15 cellular contexts compared by ENCODE assay signal in genomic region chr9:104911029-104911607, GRCh38. TPM values are rescaled to one million over a fixed set of nuclear protein-coding genes. Genes with fewer than 3 reads are reported as not detected.
DNase-seq lines count a peak whose midpoint lies in the region; ATAC-seq, FAIRE-seq and TF ChIP-seq lines count a peak whose summit lies in the region.
"Had no signal": no experiment of that assay in that cellular context is flagged by ENCODE, and none has a peak within 500 bp of the region (broad histone marks: within the 10 kb centered on the region; RNA-seq: fewer than 3 reads in every experiment).

No MANE protein-coding gene starts in this region.

- CTCF ChIA-PET in HepG2 (lab: Yijun Ruan, JAX; ENCODE audit: low intra/inter-chr PET ratio, low total read pairs): no interaction called here
- CTCF ChIA-PET in CD4-positive, alpha-beta memory T cell (lab: Charles Lee; ENCODE audit: partially characterized antibody): interaction anchor here (0.8 to 1.0 kb wide), 2 partner anchors 8 to 16 kb away, joined by 3 read pairs; no protein-coding TSS in a partner anchor

- H2AFZ ChIP-seq in ACC112 (ENCODE audit: low read length, unreplicated experiment) (no peak overlapping the region), HepG2 (ENCODE audit: low read length) (no peak overlapping the region)

- no peaks in the 10 kb centered on the region for H3K9me3 ChIP-seq in HepG2 (ENCODE audit: low read length)
- H3K9me3 ChIP-seq in CD4-positive, alpha-beta memory T cell (ENCODE audit: control insufficient read depth in 1 of 2, low read length in 2 of 2): no peaks in the 10 kb centered on the region
- H3K9me3 ChIP-seq: lower lobe of right lung, MG63 had no signal

- TF ChIP-seq RAD21 in HepG2 (CRISPR knock-in tag; IDR thresholded peaks at IDR 0.05): no peak

- in situ Hi-C loops in brain microvascular endothelial cell (cut with HindIII; ENCODE audit: low pct_ligation_motif_present, low sequenced_read_pairs): no loop called here
- in situ Hi-C loops in HepG2 (cut with HindIII; ENCODE audit: extremely low pct_ligation_motif_present, low pct_unique_long_range_greater_than_20kb): no loop called here

- DNase-seq in HFFc6 (peak; percentile 35), brain microvascular endothelial cell (peak; percentile 41), HepG2 (ENCODE audit: low spot score) (peak; percentile 43), RCC 7860 (ENCODE audit: low spot score) (no peak), NCI-H1105 treated with DMSO at 0.1 percent for 48 hours (lab: John Stamatoyannopoulos, UW) (no peak)
- DNase-seq in stimulated activated CD4-positive, alpha-beta T cell treated with anti-CD3 and anti-CD28 coated beads, Interleukin-12 subunit alpha, Interleukin-12 subunit beta, amount 100 ng/mL, for 4 hours: no peak
- no peak for DNase-seq in CD4-positive, alpha-beta memory T cell
- DNase-seq: activated effector memory CD4-positive, alpha-beta T cell treated with Interleukin-2 at 50 U/mL for 16 hours; Calu3; dorsolateral prefrontal cortex; lower lobe of right lung; MG63; natural killer cell; stimulated activated CD4-positive, alpha-beta T cell treated with anti-CD3 and anti-CD28 coated beads, Interleukin-1b, Interleukin-23, amount 100 ng/mL, for 48 hours had no signal

- H3K4me2 ChIP-seq in HepG2 (ENCODE audit: low read depth, low read length): peak overlapping the region; percentile 46

- H3K4me3 Mint-ChIP-seq in HFFc6: no peak overlapping the region
- H3K4me3 Mint-ChIP-seq in CD4-positive, alpha-beta memory T cell: no peak overlapping the region
- H3K4me3 Mint-ChIP-seq: natural killer cell had no signal

- peaks cover 3% of the 10 kb centered on the region; the same call in 1 of the 2 replicates for H4K20me1 ChIP-seq in HepG2 (ENCODE audit: insufficient read depth, low read length)

- TF ChIP-seq CTCF in HFFc6 (IDR thresholded peaks at IDR 0.05): no peak
- no peak for TF ChIP-seq CTCF in brain microvascular endothelial cell (IDR thresholded peaks at IDR 0.05; ENCODE audit: low read depth, low read length, missing control alignments)
- TF ChIP-seq CTCF in HepG2 (CRISPR knock-in tag; IDR thresholded peaks at IDR 0.05): no peak

- H3K4me1 ChIP-seq in ACC112 (ENCODE audit: control insufficient read depth, insufficient read depth, low read length, unreplicated experiment): peaks cover 60% of the 10 kb centered on the region
- H3K4me1 ChIP-seq in HepG2 (ENCODE audit: insufficient read depth, low read length): peaks cover 100% of the 10 kb centered on the region
- H3K4me1 ChIP-seq in CD4-positive, alpha-beta memory T cell (ENCODE audit: insufficient read depth, low read length): no peaks in the 10 kb centered on the region

- no peak for TF ChIP-seq EP300 in HepG2 (IDR thresholded peaks at IDR 0.05; ENCODE audit: low read depth in 2 of 2, low read length in 2 of 2)
- no peak for TF ChIP-seq EP300 in HepG2 (CRISPR knock-in tag; IDR thresholded peaks at IDR 0.05; ENCODE audit: borderline replicate concordance)

- H3K9me3 Mint-ChIP-seq in HFFc6: no peaks in the 10 kb centered on the region
- no peaks in the 10 kb centered on the region for H3K9me3 Mint-ChIP-seq in CD4-positive, alpha-beta memory T cell
- H3K9me3 Mint-ChIP-seq: natural killer cell had no signal

- no peak for TF ChIP-seq POLR2A in HepG2 (IDR thresholded peaks at IDR 0.05; ENCODE audit: insufficient read depth in 1 of 2, low read depth in 2 of 2, low read length in 2 of 2)

- WGBS in HepG2 (ENCODE audit: low lambda C conversion rate): 75% methylated on average over 4 of the region's 4 CpGs

- peak overlapping the region; percentile 14; the same call in 1 of the 2 replicates for H3K27ac ChIP-seq in ACC112 (ENCODE audit: low read depth, low read length)
- no peak overlapping the region for H3K27ac ChIP-seq in brain microvascular endothelial cell
- H3K27ac ChIP-seq in HepG2 (ENCODE audit: extremely low read length, insufficient read depth, low read length): peak overlapping the region; percentile 76
- H3K27ac ChIP-seq in CD4-positive, alpha-beta memory T cell (ENCODE audit: low read depth, low read length): no peak overlapping the region
- H3K27ac ChIP-seq: lower lobe of right lung had no signal

- no peak for ATAC-seq in HepG2
- ATAC-seq: lower lobe of right lung, natural killer cell had no signal

- H3K36me3 ChIP-seq in ACC112 (ENCODE audit: insufficient read depth, low read length): no peaks in the 10 kb centered on the region
- no peaks in the 10 kb centered on the region for H3K36me3 ChIP-seq in brain microvascular endothelial cell (replicated peaks)
- 0 out of 5 replicates have a peak, but pooled peaks cover 0 to 3% of the 10 kb centered on the region in 2 experiments for H3K36me3 ChIP-seq in HepG2 (replicated peaks in 1 of 2; ENCODE audit: control insufficient read depth in 1 of 2, insufficient read depth in 2 of 2, low read length in 2 of 2)
- H3K36me3 ChIP-seq in CD4-positive, alpha-beta memory T cell (ENCODE audit: insufficient read depth, low read length): no peaks in the 10 kb centered on the region
- H3K36me3 ChIP-seq: lower lobe of right lung, MG63 had no signal

- no peaks in the 10 kb centered on the region for H3K27me3 Mint-ChIP-seq in HFFc6 (ENCODE audit: insufficient read depth)
- H3K27me3 Mint-ChIP-seq in CD4-positive, alpha-beta memory T cell: peaks cover 0 to 5% of the 10 kb centered on the region in 2 donors

- POLR2A ChIA-PET in HepG2 (lab: Yijun Ruan, JAX): interaction anchor here (1.7 to 4.8 kb wide), 4 partner anchors 11 to 21 kb away, joined by 5 to 47 read pairs (median 14); partner anchors contain the start of gene ABCA1
- POLR2A ChIA-PET in CD4-positive, alpha-beta memory T cell (lab: Charles Lee; ENCODE audit: partially characterized antibody): no interaction called here

- peaks cover 50% of the 10 kb centered on the region for H3K4me1 Mint-ChIP-seq in HFFc6 (ENCODE audit: low read depth)
- H3K4me1 Mint-ChIP-seq in CD4-positive, alpha-beta memory T cell: peaks cover 0 to 17% (median 8%) of the 10 kb centered on the region in 4 donors

- intact Hi-C loops in HepG2 (cut with micrococcal nuclease; ENCODE audit: unreplicated experiment): loop anchor here (5.0 kb wide), 1 partner anchor 49 kb away; no protein-coding TSS in a partner anchor
- intact Hi-C loops in CD4-positive, alpha-beta memory T cell (cut with micrococcal nuclease): no loop called here

- no peaks in the 10 kb centered on the region for H3K27me3 ChIP-seq in ACC112 (ENCODE audit: insufficient read depth, low read length)
- no peaks in the 10 kb centered on the region for H3K27me3 ChIP-seq in brain microvascular endothelial cell (replicated peaks)
- no peaks in the 10 kb centered on the region for H3K27me3 ChIP-seq in HepG2 (ENCODE audit: control insufficient read depth in 1 of 2, insufficient read depth in 2 of 2, low read length in 2 of 2)
- H3K27me3 ChIP-seq in CD4-positive, alpha-beta memory T cell (ENCODE audit: insufficient read depth, low read length): no peaks in the 10 kb centered on the region
- H3K27me3 ChIP-seq: dorsolateral prefrontal cortex, MG63 had no signal

- H3K9ac ChIP-seq in HepG2 (ENCODE audit: insufficient read depth, low read depth, low read length): no peak overlapping the region

- FAIRE-seq in HepG2 (lab: Jason Lieb, UNC) (no peak), RCC 7860 (lab: Jason Lieb, UNC) (no peak)

- no peak overlapping the region for H3K4me3 ChIP-seq in ACC112 (ENCODE audit: low read depth, low read length)
- no peak overlapping the region for H3K4me3 ChIP-seq in brain microvascular endothelial cell (ENCODE audit: low read depth, low read length)
- H3K4me3 ChIP-seq in HepG2 (replicated peaks in 1 of 3; ENCODE audit: insufficient read depth in 1 of 3, low read depth in 2 of 3, low read length in 3 of 3): no peak overlapping the region
- no peak overlapping the region for H3K4me3 ChIP-seq in CD4-positive, alpha-beta memory T cell (ENCODE audit: low read length in 2 of 2)
- H3K4me3 ChIP-seq: dorsolateral prefrontal cortex, lower lobe of right lung, MG63 had no signal

- H3K36me3 Mint-ChIP-seq in HFFc6 (ENCODE audit: low read depth): no peaks in the 10 kb centered on the region
- no peaks in the 10 kb centered on the region for H3K36me3 Mint-ChIP-seq in CD4-positive, alpha-beta memory T cell
- H3K36me3 Mint-ChIP-seq: natural killer cell had no signal

- H3K79me2 ChIP-seq in ACC112 (ENCODE audit: control insufficient read depth, insufficient read depth, low read length, unreplicated experiment) (peaks cover 29% of the 10 kb centered on the region), HepG2 (ENCODE audit: insufficient read depth, low read length) (peaks cover 95% of the 10 kb centered on the region)

- no TSS peak for BruUV-seq in HepG2 (replicated peaks; lab: Mats Ljungman, UMichigan)

- no peak overlapping the region for H3K27ac Mint-ChIP-seq in HFFc6
- no peak overlapping the region for H3K27ac Mint-ChIP-seq in CD4-positive, alpha-beta memory T cell
- H3K27ac Mint-ChIP-seq: natural killer cell had no signal

RNA-seq across cellular contexts. Expression of gene ABCA1, which starts 16.8 kb away (rescaled TPM):
- 10 to 100 TPM in 2 of 6 experiments, 1 to 10 TPM in 4; 9.1 to 16.5 (median 9.4) TPM for total RNA-seq in HFFc6 (2021; fragmentation: NEBNext Ultra II Directional; extraction: Animal tissue kit (Norgen Biotek cat#: 25700))
- 40.0 and 63.8 TPM in 2 replicates for total RNA-seq in HepG2 (2016; rRNA removed; fragmentation: Illumina TruSeq; extraction: Trizol)
- 8.1 and 10.0 TPM in 2 replicates for total RNA-seq in HepG2 (2016; cell fraction: cytosol; rRNA removed; fragmentation: Illumina TruSeq; extraction: Trizol; ENCODE audit: low read depth)
- 36.2 and 63.5 TPM in 2 replicates for total RNA-seq in HepG2 (2016; cell fraction: insoluble cytoplasmic fraction; rRNA removed; fragmentation: Illumina TruSeq; extraction: Trizol)
- total RNA-seq in HepG2 (2016; cell fraction: membrane; rRNA removed; fragmentation: Illumina TruSeq; extraction: Trizol): 10.8 and 13.5 TPM in 2 replicates
- 111 and 125 TPM in 2 replicates for total RNA-seq in HepG2 (2016; cell fraction: nucleus; rRNA removed; fragmentation: Illumina TruSeq; extraction: Trizol)
- 26.8 and 30.0 TPM in 2 replicates for polyA plus RNA-seq in HepG2 (2011; rRNA removed)
- polyA plus RNA-seq in HepG2 (2011; cell fraction: cytosol; rRNA removed): 23.6 and 27.4 TPM in 2 replicates
- 74.2 and 77.9 TPM in 2 replicates for polyA plus RNA-seq in HepG2 (2011; cell fraction: nucleus; rRNA removed)
- 16.8 and 28.4 TPM in 2 replicates for polyA plus RNA-seq in HepG2 (2012)
- polyA plus RNA-seq in HepG2 (2016; cell fraction: cytosol; fragmentation: Illumina TruSeq; extraction: Trizol; ENCODE audit: low read depth): 1.1 TPM in 2 replicates
- polyA plus RNA-seq in HepG2 (2016; cell fraction: insoluble cytoplasmic fraction; fragmentation: Illumina TruSeq; extraction: Trizol; ENCODE audit: low read depth): 13.1 and 13.8 TPM in 2 replicates
- polyA plus RNA-seq in HepG2 (2016; cell fraction: membrane; fragmentation: Illumina TruSeq; extraction: Trizol; ENCODE audit: low read depth): 2.0 and 2.5 TPM in 2 replicates
- polyA plus RNA-seq in HepG2 (2016; cell fraction: nucleus; fragmentation: Illumina TruSeq; extraction: Trizol; ENCODE audit: insufficient read depth, low read depth): 64.5 and 67.0 TPM in 2 replicates
- polyA minus RNA-seq in HepG2 (2011; rRNA and poly(A)+ RNA removed; ENCODE audit: low replicate concordance): 0.51 and 497 TPM in 2 replicates
- polyA minus RNA-seq in HepG2 (2011; cell fraction: cytosol; rRNA and poly(A)+ RNA removed): 94.8 and 127 TPM in 2 replicates
- 220 and 287 TPM in 2 replicates for polyA minus RNA-seq in HepG2 (2011; cell fraction: nucleus; rRNA and poly(A)+ RNA removed)
- total RNA-seq in CD4-positive, alpha-beta memory T cell: 1 to 10 TPM in 1 of 2 experiments, under 1 TPM in 1; 0.80 to 1.2 TPM
- polyA plus RNA-seq in CD4-positive, alpha-beta memory T cell: 1 to 10 TPM in 1 of 2 donors, under 1 TPM in 1; 0.57 to 1.0 TPM

Comparison
In these comparisons a context has a peak if more than half of its experiments do, and no peak if none do; other contexts are left out.
1. H3K27ac ChIP-seq: peak in ACC112 (single experiment) and HepG2 (single experiment); none in brain microvascular endothelial cell (single experiment) and CD4-positive, alpha-beta memory T cell (single experiment).
2. DNase-seq: peak in HFFc6 (single experiment), brain microvascular endothelial cell (single experiment) and HepG2 (single experiment); none in stimulated activated CD4-positive, alpha-beta T cell treated with anti-CD3 and anti-CD28 coated beads, Interleukin-12 subunit alpha, Interleukin-12 subunit beta, amount 100 ng/mL, for 4 hours (single experiment), RCC 7860 (single experiment), CD4-positive, alpha-beta memory T cell (0 of 5) and NCI-H1105 treated with DMSO at 0.1 percent for 48 hours (single experiment).
3. RNA of gene ABCA1, which starts 16.8 kb away (total RNA-seq): 8.1 to 125 TPM in HepG2 and 9.1 to 16.5 TPM in HFFc6; 0.80 to 1.2 TPM in CD4-positive, alpha-beta memory T cell; every median in the first group is over 4 times any median in the second.